1 cellular context compared by ENCODE assay signal in genomic region chr4:153497988-153498967, GRCh38.
TF ChIP-seq lines count a peak whose summit lies in the region.

No MANE protein-coding gene starts in this region.

TF ChIP-seq in GM12878, 131 proteins besides CTCF, POLR2A, EP300 and RAD21 (continued from another document and continues in another):
- TF ChIP-seq E4F1 (IDR thresholded peaks at IDR 0.05; ENCODE audit: borderline replicate concordance, partially characterized antibody) (no peak), KAT2A (conservative IDR thresholded peaks at IDR 0.05; ENCODE audit: control insufficient read depth, low read depth, low read length) (no peak), HDAC6 (IDR thresholded peaks at IDR 0.05; ENCODE audit: unreplicated experiment) (no peak), BACH1 (IDR thresholded peaks at IDR 0.05; ENCODE audit: borderline replicate concordance) (no peak; the same call in 1 of the 2 replicates), ZNF687 (IDR thresholded peaks at IDR 0.05) (no peak), IRF4 (IDR thresholded peaks at IDR 0.05; ENCODE audit: low read depth, low read length) (no peak), NR2C1 (IDR thresholded peaks at IDR 0.05) (no peak), TCF3 (IDR thresholded peaks at IDR 0.05; ENCODE audit: borderline replicate concordance, insufficient read depth, low read depth, low read length) (no peak), ZBTB4 (CRISPR knock-in tag; IDR thresholded peaks at IDR 0.05) (no peak), SIN3A (IDR thresholded peaks at IDR 0.05; ENCODE audit: low read depth, low read length) (no peak), E2F8 (IDR thresholded peaks at IDR 0.05; ENCODE audit: low read depth, partially characterized antibody) (peak; percentile 29), PML (IDR thresholded peaks at IDR 0.05; ENCODE audit: low read length) (peak; percentile 43; the same call in 1 of the 2 replicates), IKZF2 (IDR thresholded peaks at IDR 0.05) (peak; percentile 85), RB1 (IDR thresholded peaks at IDR 0.05; ENCODE audit: borderline replicate concordance) (no peak), ZNF622 (IDR thresholded peaks at IDR 0.05) (no peak), RUNX3 (IDR thresholded peaks at IDR 0.05; ENCODE audit: low read length) (peak; percentile 80), RFX5 (IDR thresholded peaks at IDR 0.05; ENCODE audit: low read depth, low read length) (no peak), STAT1 (conservative IDR thresholded peaks at IDR 0.05) (no peak), CUX1 (IDR thresholded peaks at IDR 0.05; ENCODE audit: insufficient replicate concordance, low read depth, low read length) (peak; percentile 95), SUPT20H (IDR thresholded peaks at IDR 0.05; ENCODE audit: borderline replicate concordance, control insufficient read depth, low read depth, low read length) (no peak), BRCA1 (IDR thresholded peaks at IDR 0.05; ENCODE audit: low read depth, low read length) (no peak), MLLT1 (IDR thresholded peaks at IDR 0.05) (peak; percentile 75), CEBPB (IDR thresholded peaks at IDR 0.05; ENCODE audit: borderline replicate concordance in 1 of 2, low read depth in 2 of 2, low read length in 2 of 2) (no peak), ZNF207 (IDR thresholded peaks at IDR 0.05; ENCODE audit: borderline replicate concordance) (no peak), WRNIP1 (IDR thresholded peaks at IDR 0.05; ENCODE audit: borderline replicate concordance, low read depth, low read length) (no peak; the same call in 1 of the 2 replicates), EZH2 (IDR thresholded peaks at IDR 0.05; ENCODE audit: borderline replicate concordance, control insufficient read depth, low read depth, low read length) (no peak), CHD2 (IDR thresholded peaks at IDR 0.05; ENCODE audit: borderline replicate concordance, low read depth, low read length) (peak; percentile 59; the same call in 1 of the 2 replicates), ZNF24 (IDR thresholded peaks at IDR 0.05) (no peak), TAF1 (IDR thresholded peaks at IDR 0.05; ENCODE audit: borderline replicate concordance, low read depth, low read length) (no peak), ATF3 (IDR thresholded peaks at IDR 0.05; ENCODE audit: borderline replicate concordance, extremely low read depth, low read depth, low read length) (no peak), NR2C2 (IDR thresholded peaks at IDR 0.05; ENCODE audit: borderline replicate concordance, control insufficient read depth, insufficient read length, low read depth) (no peak), TBL1XR1 (IDR thresholded peaks at IDR 0.05; ENCODE audit: low read depth, low read length) (peak; percentile 79), POU2F2 (IDR thresholded peaks at IDR 0.05; ENCODE audit: borderline replicate concordance, low read depth, low read length) (peak; percentile 70; the same call in 1 of the 3 replicates), SREBF1 (IDR thresholded peaks at IDR 0.05; ENCODE audit: low read length) (no peak), IRF3 (IDR thresholded peaks at IDR 0.05) (no peak), NFIC (IDR thresholded peaks at IDR 0.05; ENCODE audit: low read depth, low read length) (peak; percentile 75)
